27 cellular contexts compared by ENCODE assay signal in genomic region chr16:55151901-55152300, GRCh38.
"Had no signal": no experiment of that assay in that cellular context is flagged by ENCODE, and none has a peak within 500 bp of the region (broad histone marks: within the 10 kb centered on the region; RNA-seq: fewer than 3 reads in every experiment).

No MANE protein-coding gene starts in this region.

- H3K27ac ChIP-seq: HL-60, KMS-11, SJSA1, SK-N-MC had no signal

- H3K36me3 ChIP-seq: SJSA1 had no signal

- H3K9ac ChIP-seq: KMS-11 had no signal

- H3K4me3 ChIP-seq: K562, SJSA1, SK-N-MC had no signal

- H3K4me1 Mint-ChIP-seq: IgD-negative memory B cell had no signal

- H3K27ac Mint-ChIP-seq: IgD-negative memory B cell had no signal

- H3K4me1 ChIP-seq: SJSA1 had no signal

- H3K9me3 ChIP-seq: SJSA1 had no signal

- FAIRE-seq: HTR-8/SVneo, K562, RCC 7860 had no signal

- H3K4me3 Mint-ChIP-seq: IgD-negative memory B cell had no signal

- H3K36me3 Mint-ChIP-seq: IgD-negative memory B cell had no signal

- ATAC-seq: K562 had no signal

- H3K4me2 ChIP-seq: KMS-11 had no signal

- DNase-seq: MV-4-11, NCI-H1048, NCI-H1105, NCI-H1417 treated with DMSO at 0.1 percent for 48 hours, NCI-H146, NCI-H1694 treated with DMSO at 0.1 percent for 48 hours, NCI-H1930, NCI-H2081, NCI-H2107, NCI-H2171, NCI-H226, NCI-H446, NCI-H510A, NCI-H524 treated with DMSO at 0.1 percent for 48 hours, NCI-H69, NCI-H774, Right ventricle myocardium superior, RPMI8226, SIG-M5 had no signal

- H3K27me3 ChIP-seq: SJSA1 had no signal
